ENCODE assay signal across 14 cellular contexts in genomic region chr1:115461526-115461925, GRCh38.
"Had no signal": no experiment of that assay in that cellular context is flagged by ENCODE, and none has a peak within 500 bp of the region (broad histone marks: within the 10 kb centered on the region; RNA-seq: fewer than 3 reads in every experiment).

No MANE protein-coding gene starts in this region.

- DNase-seq: activated CD4-positive, alpha-beta T cell treated with anti-CD3 and anti-CD28 coated beads, Interleukin-2, amount 50 U/mL, for 1 hour; activated CD4-positive, CD25-positive, alpha-beta regulatory T cell; activated naive CD4-positive, alpha-beta T cell treated with anti-CD3 and anti-CD28 coated beads, Interleukin-2, amount 50 U/mL, for 16 hours; adrenal gland; effector memory CD4-positive, alpha-beta T cell; erythroblast; stimulated activated CD4-positive, alpha-beta T cell treated with anti-CD3 and anti-CD28 coated beads, Interleukin-4, amount 100 ng/mL, for 1 hour; stimulated activated CD8-positive, alpha-beta memory T cell treated with anti-CD3 and anti-CD28 coated beads, Interleukin-4, amount 100 ng/mL, for 48 hours; stimulated activated naive CD8-positive, alpha-beta T cell treated with anti-CD3 and anti-CD28 coated beads, Interleukin-15, Interleukin-2, amounts not matched to agents 100 U/mL and 50 U/mL, for 24 hours had no signal

- H3K27me3 ChIP-seq: adrenal gland had no signal

- H3K4me1 Mint-ChIP-seq: central memory CD8-positive, alpha-beta T cell had no signal

- H3K4me1 ChIP-seq: adrenal gland had no signal

- ATAC-seq: left lobe of liver; stimulated activated naive CD8-positive, alpha-beta T cell treated with anti-CD3 and anti-CD28 coated beads, Interleukin-15, Interleukin-2, amounts not matched to agents 100 U/mL and 50 U/mL, for 24 hours had no signal

- H3K9me3 Mint-ChIP-seq: activated T-helper 2 cell treated with anti-CD3 and anti-CD28 coated beads, Interferon-gamma antibody, Interleukin-2, Interleukin-4, amounts not matched to agents 10 μg/mL and 5 μg/mL and 100 μg/mL, durations not matched to agents 14 hours and 24 hours and 36 hours; central memory CD8-positive, alpha-beta T cell; nephron; T-helper 1 cell treated with Interleukin-12 subunit alpha and Interleukin-12 subunit beta and Interleukin-4 antibody, amounts not matched to agents 30 μg/mL and 1 μg/mL, for 36 hours had no signal

- H3K4me3 Mint-ChIP-seq: central memory CD8-positive, alpha-beta T cell; nephron; T-helper 1 cell treated with Interleukin-12 subunit alpha and Interleukin-12 subunit beta and Interleukin-4 antibody, amounts not matched to agents 30 μg/mL and 1 μg/mL, for 36 hours had no signal

- H3K27me3 Mint-ChIP-seq: central memory CD8-positive, alpha-beta T cell had no signal

- H3K4me3 ChIP-seq: adrenal gland had no signal

- H3K36me3 ChIP-seq: adrenal gland had no signal

- H3K27ac Mint-ChIP-seq: activated T-helper 2 cell treated with anti-CD3 and anti-CD28 coated beads, Interferon-gamma antibody, Interleukin-2, Interleukin-4, amounts not matched to agents 10 μg/mL and 5 μg/mL and 100 μg/mL, durations not matched to agents 14 hours and 24 hours and 36 hours; nephron; T-helper 1 cell treated with Interleukin-12 subunit alpha and Interleukin-12 subunit beta and Interleukin-4 antibody, amounts not matched to agents 30 μg/mL and 1 μg/mL, for 36 hours had no signal

- H3K27ac ChIP-seq: adrenal gland had no signal

- H3K9me3 ChIP-seq: adrenal gland had no signal
